ENCODE assay signal across 9 cellular contexts in genomic region chr10:86759073-86759672, GRCh38. TPM values are rescaled to one million over a fixed set of nuclear protein-coding genes. Genes with fewer than 3 reads are reported as not detected.
DNase-seq lines count a peak whose midpoint lies in the region; ATAC-seq and TF ChIP-seq lines count a peak whose summit lies in the region.
"Had no signal": no experiment of that assay in that cellular context is flagged by ENCODE, and none has a peak within 500 bp of the region (broad histone marks: within the 10 kb centered on the region; RNA-seq: fewer than 3 reads in every experiment).

No MANE protein-coding gene starts in this region.

- H3K9me3 ChIP-seq in iPS-20b (ENCODE audit: insufficient read depth, low read depth, low read length) = no peaks in the 10 kb centered on the region
- no peaks in the 10 kb centered on the region for H3K9me3 ChIP-seq in tibial nerve

- H3K9ac ChIP-seq in iPS-20b (ENCODE audit: low read depth, low read length) = peak overlapping the region; percentile 93

- TF ChIP-seq CTCF in WTC11 (IDR thresholded peaks at IDR 0.05) (no peak), tibial nerve (IDR thresholded peaks at IDR 0.05) (no peak)

- ATAC-seq in WTC11 (no peak), HG03039 (IDR thresholded peaks at IDR 0.05; ENCODE audit: unreplicated experiment) (no peak), GM19324 (IDR thresholded peaks at IDR 0.05; ENCODE audit: low FRiP score, unreplicated experiment) (no peak)

- CTCF ChIA-PET in WTC11 (lab: Charles Lee) = interaction anchor here (1.7 kb wide), 1 partner anchor 140 kb away, joined by 5 read pairs; no protein-coding TSS in a partner anchor

- 10 to 11% methylated on average over 3 of the region's 3 CpGs for WGBS in tibial nerve, 2 donors

- peaks cover 28% of the 10 kb centered on the region for H3K4me1 Mint-ChIP-seq in activated naive CD8-positive, alpha-beta T cell (ENCODE audit: low read depth)
- peaks cover 29% of the 10 kb centered on the region for H3K4me1 Mint-ChIP-seq in activated naive CD8-positive, alpha-beta T cell treated with anti-CD3 and anti-CD28 coated beads for 36 hours
- H3K4me1 Mint-ChIP-seq in WTC11 = peaks cover 48% of the 10 kb centered on the region

- TF ChIP-seq POLR2A in tibial nerve (IDR thresholded peaks at IDR 0.05) = no peak

- H3K27ac ChIP-seq in iPS-20b (ENCODE audit: low read length) (no peak overlapping the region), tibial nerve (peak overlapping the region in 3 of 4 donors; percentile 17 to 97 (median 97))

- H3K27me3 ChIP-seq in iPS-20b (ENCODE audit: insufficient read depth, low read length) (no peaks in the 10 kb centered on the region), tibial nerve (no peaks in the 10 kb centered on the region)

- POLR2A ChIA-PET in WTC11 (lab: Charles Lee) = no interaction called here

- H3K27ac Mint-ChIP-seq in activated naive CD8-positive, alpha-beta T cell = peak overlapping the region; percentile 28
- H3K27ac Mint-ChIP-seq in activated naive CD8-positive, alpha-beta T cell treated with anti-CD3 and anti-CD28 coated beads for 36 hours = no peak overlapping the region
- peak overlapping the region; percentile 86 for H3K27ac Mint-ChIP-seq in WTC11

- H3K4me3 Mint-ChIP-seq in activated naive CD8-positive, alpha-beta T cell = peak overlapping the region; percentile 41
- no peak overlapping the region for H3K4me3 Mint-ChIP-seq in activated naive CD8-positive, alpha-beta T cell treated with anti-CD3 and anti-CD28 coated beads for 36 hours
- H3K4me3 Mint-ChIP-seq in WTC11 = peak overlapping the region; percentile 86

- H3K36me3 Mint-ChIP-seq in activated naive CD8-positive, alpha-beta T cell = no peaks in the 10 kb centered on the region
- no peaks in the 10 kb centered on the region for H3K36me3 Mint-ChIP-seq in activated naive CD8-positive, alpha-beta T cell treated with anti-CD3 and anti-CD28 coated beads for 36 hours
- peaks cover 10% of the 10 kb centered on the region for H3K36me3 Mint-ChIP-seq in WTC11

- no peaks in the 10 kb centered on the region for H3K9me3 Mint-ChIP-seq in activated naive CD8-positive, alpha-beta T cell (ENCODE audit: low read depth)
- no peaks in the 10 kb centered on the region for H3K9me3 Mint-ChIP-seq in activated naive CD8-positive, alpha-beta T cell treated with anti-CD3 and anti-CD28 coated beads for 36 hours
- H3K9me3 Mint-ChIP-seq in WTC11 = no peaks in the 10 kb centered on the region

- H3K36me3 ChIP-seq in iPS-20b (ENCODE audit: insufficient read depth, low read depth, low read length) (no peaks in the 10 kb centered on the region), tibial nerve (no peaks in the 10 kb centered on the region)

- H3K27me3 Mint-ChIP-seq in activated naive CD8-positive, alpha-beta T cell = peaks cover 23% of the 10 kb centered on the region
- H3K27me3 Mint-ChIP-seq in activated naive CD8-positive, alpha-beta T cell treated with anti-CD3 and anti-CD28 coated beads for 36 hours = peaks cover 39% of the 10 kb centered on the region
- H3K27me3 Mint-ChIP-seq in WTC11 (ENCODE audit: low read depth) = no peaks in the 10 kb centered on the region

- H3K4me3 ChIP-seq in iPS-20b (ENCODE audit: low read length) (peak overlapping the region; percentile 98), tibial nerve (peak overlapping the region in 1 of 4 donors; percentile 77)

- H3K4me1 ChIP-seq in iPS-20b (ENCODE audit: insufficient read depth, low read length) = peaks cover 21% of the 10 kb centered on the region; the same call in 1 of the 2 replicates
- H3K4me1 ChIP-seq in tibial nerve = peaks cover 0 to 61% (median 16%) of the 10 kb centered on the region in 4 donors

- no peak for DNase-seq in activated naive CD8-positive, alpha-beta T cell treated with anti-CD3 and anti-CD28 coated beads for 36 hours
- DNase-seq in WTC11 (ENCODE audit: low spot score) (no peak), tibial nerve (ENCODE audit: low spot score in 2 of 2) (no peak), glomerular visceral epithelial cell (ENCODE audit: extremely low spot score) (no peak)
- DNase-seq: caudate nucleus had no signal

- no peak for TF ChIP-seq EP300 in tibial nerve (IDR thresholded peaks at IDR 0.05)

TF ChIP-seq in WTC11, 78 proteins besides CTCF, POLR2A, EP300 and RAD21 (continues in another document):
- TF ChIP-seq ATF6 (CRISPR knock-in tag; IDR thresholded peaks at IDR 0.05) = no peak
- no peak for TF ChIP-seq PREB (CRISPR knock-in tag; IDR thresholded peaks at IDR 0.05; ENCODE audit: borderline replicate concordance)
- no peak for TF ChIP-seq USF1 (CRISPR knock-in tag; IDR thresholded peaks at IDR 0.05)
- TF ChIP-seq, protein P1, sequence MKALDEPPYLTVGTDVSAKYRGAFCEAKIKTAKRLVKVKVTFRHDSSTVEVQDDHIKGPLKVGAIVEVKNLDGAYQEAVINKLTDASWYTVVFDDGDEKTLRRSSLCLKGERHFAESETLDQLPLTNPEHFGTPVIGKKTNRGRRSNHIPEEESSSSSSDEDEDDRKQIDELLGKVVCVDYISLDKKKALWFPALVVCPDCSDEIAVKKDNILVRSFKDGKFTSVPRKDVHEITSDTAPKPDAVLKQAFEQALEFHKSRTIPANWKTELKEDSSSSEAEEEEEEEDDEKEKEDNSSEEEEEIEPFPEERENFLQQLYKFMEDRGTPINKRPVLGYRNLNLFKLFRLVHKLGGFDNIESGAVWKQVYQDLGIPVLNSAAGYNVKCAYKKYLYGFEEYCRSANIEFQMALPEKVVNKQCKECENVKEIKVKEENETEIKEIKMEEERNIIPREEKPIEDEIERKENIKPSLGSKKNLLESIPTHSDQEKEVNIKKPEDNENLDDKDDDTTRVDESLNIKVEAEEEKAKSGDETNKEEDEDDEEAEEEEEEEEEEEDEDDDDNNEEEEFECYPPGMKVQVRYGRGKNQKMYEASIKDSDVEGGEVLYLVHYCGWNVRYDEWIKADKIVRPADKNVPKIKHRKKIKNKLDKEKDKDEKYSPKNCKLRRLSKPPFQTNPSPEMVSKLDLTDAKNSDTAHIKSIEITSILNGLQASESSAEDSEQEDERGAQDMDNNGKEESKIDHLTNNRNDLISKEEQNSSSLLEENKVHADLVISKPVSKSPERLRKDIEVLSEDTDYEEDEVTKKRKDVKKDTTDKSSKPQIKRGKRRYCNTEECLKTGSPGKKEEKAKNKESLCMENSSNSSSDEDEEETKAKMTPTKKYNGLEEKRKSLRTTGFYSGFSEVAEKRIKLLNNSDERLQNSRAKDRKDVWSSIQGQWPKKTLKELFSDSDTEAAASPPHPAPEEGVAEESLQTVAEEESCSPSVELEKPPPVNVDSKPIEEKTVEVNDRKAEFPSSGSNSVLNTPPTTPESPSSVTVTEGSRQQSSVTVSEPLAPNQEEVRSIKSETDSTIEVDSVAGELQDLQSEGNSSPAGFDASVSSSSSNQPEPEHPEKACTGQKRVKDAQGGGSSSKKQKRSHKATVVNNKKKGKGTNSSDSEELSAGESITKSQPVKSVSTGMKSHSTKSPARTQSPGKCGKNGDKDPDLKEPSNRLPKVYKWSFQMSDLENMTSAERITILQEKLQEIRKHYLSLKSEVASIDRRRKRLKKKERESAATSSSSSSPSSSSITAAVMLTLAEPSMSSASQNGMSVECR (CRISPR knock-in tag; IDR thresholded peaks at IDR 0.05; ENCODE audit: borderline replicate concordance) = no peak
- TF ChIP-seq, protein P2, sequence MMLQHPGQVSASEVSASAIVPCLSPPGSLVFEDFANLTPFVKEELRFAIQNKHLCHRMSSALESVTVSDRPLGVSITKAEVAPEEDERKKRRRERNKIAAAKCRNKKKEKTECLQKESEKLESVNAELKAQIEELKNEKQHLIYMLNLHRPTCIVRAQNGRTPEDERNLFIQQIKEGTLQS (CRISPR knock-in tag; conservative IDR thresholded peaks at IDR 0.05) = no peak
- no peak for TF ChIP-seq SMAD4 (CRISPR knock-in tag; IDR thresholded peaks at IDR 0.05)
- TF ChIP-seq ZNF396 (CRISPR knock-in tag; IDR thresholded peaks at IDR 0.05; ENCODE audit: borderline replicate concordance) = no peak
- TF ChIP-seq ZNF423 (CRISPR knock-in tag; IDR thresholded peaks at IDR 0.05) = no peak
- TF ChIP-seq IRF2 (CRISPR knock-in tag; IDR thresholded peaks at IDR 0.05; ENCODE audit: borderline replicate concordance, low read depth) = no peak
- no peak for TF ChIP-seq TCF7 (CRISPR knock-in tag; IDR thresholded peaks at IDR 0.05; ENCODE audit: low read depth)

RNA-seq across cellular contexts. Expression of gene BMPR1A, which starts 2.8 kb away (rescaled TPM):
- 1 to 10 TPM; 7.5 to 8.4 TPM for total RNA-seq in activated naive CD8-positive, alpha-beta T cell treated with anti-CD3 and anti-CD28 coated beads for 36 hours
- total RNA-seq in WTC11 (2021) (99.7 to 107 TPM (median 104 TPM) in 3 replicates), tibial nerve (10 to 100 TPM; 35.7 to 51.3 (median 42.8) TPM)
